ENCODE assay signal across 8 cellular contexts in the genomic region with DNA sequence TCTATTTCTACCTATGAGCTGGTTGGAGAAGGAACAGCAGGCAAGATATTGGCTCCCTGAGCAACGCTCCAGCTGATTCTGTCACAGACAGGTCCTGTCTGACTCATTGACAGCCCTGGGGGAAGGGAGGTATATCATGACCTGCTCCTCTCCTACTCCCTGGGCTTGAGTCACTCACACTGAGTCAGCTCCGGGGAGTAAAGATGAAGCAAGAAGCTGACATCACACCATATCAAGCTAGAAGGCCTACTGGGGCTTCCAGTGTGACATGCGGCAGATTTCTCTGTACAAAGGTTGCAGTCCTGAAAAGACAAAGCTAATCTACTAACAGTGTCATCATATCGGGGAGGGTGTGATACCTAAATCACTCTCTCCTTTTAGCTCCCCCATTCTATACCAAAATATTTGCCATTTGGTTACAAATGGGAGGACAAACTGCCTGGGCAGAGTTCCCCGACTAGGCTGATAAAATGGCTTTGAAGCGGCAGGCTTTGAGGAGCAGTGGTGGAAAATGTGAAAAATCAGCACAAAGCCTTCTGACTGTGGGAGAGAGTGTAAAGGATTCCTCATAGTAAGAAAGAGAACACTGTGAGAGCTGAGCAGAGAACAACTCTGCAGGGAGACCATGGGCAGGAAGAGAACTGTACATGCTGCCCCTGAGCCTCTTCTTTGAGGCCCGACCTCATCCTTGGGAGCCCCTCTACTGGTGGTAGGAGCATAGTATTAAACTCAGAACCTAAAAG. TPM values are rescaled to one million over a fixed set of nuclear protein-coding genes. Genes with fewer than 3 reads are reported as not detected.
DNase-seq lines count a peak whose midpoint lies in the region; ATAC-seq and TF ChIP-seq lines count a peak whose summit lies in the region.

No MANE protein-coding gene starts in this region.

- no peak for TF ChIP-seq CTCF in sigmoid colon (IDR thresholded peaks at IDR 0.05)

- no peaks in the 10 kb centered on the region for H3K9me3 Mint-ChIP-seq in activated naive CD4-positive, alpha-beta T cell treated with anti-CD3 and anti-CD28 coated beads for 36 hours

- H3K36me3 Mint-ChIP-seq in activated naive CD4-positive, alpha-beta T cell treated with anti-CD3 and anti-CD28 coated beads for 36 hours (ENCODE audit: low read depth): peaks cover 15% of the 10 kb centered on the region

- DNase-seq in COLO829 (ENCODE audit: low spot score): peak; percentile 98
- peak; percentile 99 for DNase-seq in RKO (ENCODE audit: low spot score)
- peak; percentile 94 for DNase-seq in activated naive CD4-positive, alpha-beta T cell treated with anti-CD3 and anti-CD28 coated beads for 36 hours
- DNase-seq in head of caudate nucleus: peak; percentile 34 to 97 (median 80)
- peak; percentile 94 for DNase-seq in sigmoid colon
- DNase-seq in aorta: peak; percentile 85 to 86
- no peak for DNase-seq in NCI-H1092 (lab: John Stamatoyannopoulos, UW)

- TF ChIP-seq POLR2A in sigmoid colon (IDR thresholded peaks at IDR 0.05): no peak

- peaks cover 20 to 84% (median 38%) of the 10 kb centered on the region in 4 donors for H3K36me3 ChIP-seq in sigmoid colon
- peaks cover 2 to 16% of the 10 kb centered on the region in 2 donors for H3K36me3 ChIP-seq in aorta (ENCODE audit: control insufficient read depth in 1 of 2, insufficient read depth in 2 of 2, low read length in 1 of 2)

- CTCF ChIA-PET in activated naive CD4-positive, alpha-beta T cell treated with anti-CD3 and anti-CD28 coated beads for 36 hours (lab: Charles Lee): interaction anchor here (0.5 to 6.0 kb wide), 12 partner anchors 11 to 210 kb away, joined by 3 to 68 read pairs (median 4); partner anchors contain the start of genes PI4KB, PSMB4, RFX5 and ZNF687

- H3K4me3 Mint-ChIP-seq in activated naive CD4-positive, alpha-beta T cell treated with anti-CD3 and anti-CD28 coated beads for 36 hours: no peak overlapping the region

- H3K27me3 ChIP-seq in sigmoid colon (no peaks in the 10 kb centered on the region), aorta (ENCODE audit: control insufficient read depth in 1 of 2, insufficient read depth in 2 of 2, low read length in 1 of 2) (no peaks in the 10 kb centered on the region)

- ATAC-seq in aorta (ENCODE audit: low FRiP score) (peak; percentile 92), HG03521 (IDR thresholded peaks at IDR 0.05; ENCODE audit: unreplicated experiment) (no peak)

- WGBS in sigmoid colon, 2 donors: 65 to 69% methylated on average over 7 of the region's 7 CpGs
- WGBS in aorta, 2 donors: 48% methylated on average over 7 of the region's 7 CpGs

- H3K27ac ChIP-seq in sigmoid colon (peak overlapping the region; percentile 68 to 84 (median 79)), aorta (ENCODE audit: low read depth in 1 of 2, low read length in 2 of 2) (peak overlapping the region in 1 of 2 donors; percentile 64)

- no peaks in the 10 kb centered on the region for H3K9me3 ChIP-seq in sigmoid colon
- H3K9me3 ChIP-seq in aorta (ENCODE audit: control insufficient read depth, low read length): no peaks in the 10 kb centered on the region

- H3K4me3 ChIP-seq in sigmoid colon: no peak overlapping the region
- no peak overlapping the region for H3K4me3 ChIP-seq in aorta (ENCODE audit: low read length in 2 of 2)

- peak overlapping the region; percentile 92 for H3K27ac Mint-ChIP-seq in activated naive CD4-positive, alpha-beta T cell treated with anti-CD3 and anti-CD28 coated beads for 36 hours

- H3K27me3 Mint-ChIP-seq in activated naive CD4-positive, alpha-beta T cell treated with anti-CD3 and anti-CD28 coated beads for 36 hours (ENCODE audit: low read depth): no peaks in the 10 kb centered on the region

- H3K4me1 ChIP-seq in sigmoid colon (peaks cover 0 to 66% (median 57%) of the 10 kb centered on the region in 4 donors), aorta (ENCODE audit: control insufficient read depth in 1 of 2, insufficient read depth in 2 of 2, low read length in 2 of 2) (peaks cover 0 to 2% of the 10 kb centered on the region in 2 donors)

- peaks cover 37% of the 10 kb centered on the region for H3K4me1 Mint-ChIP-seq in activated naive CD4-positive, alpha-beta T cell treated with anti-CD3 and anti-CD28 coated beads for 36 hours (ENCODE audit: low read depth)

- intact Hi-C loops in activated naive CD4-positive, alpha-beta T cell treated with anti-CD3 and anti-CD28 coated beads for 36 hours (cut with micrococcal nuclease): loop anchor here (1.0 kb wide), 5 partner anchors 16 to 389 kb away; partner anchors contain the start of genes PI4KB, PSMB4 and RFX5
- intact Hi-C loops in head of caudate nucleus (cut with DNase I): no loop called here
- intact Hi-C loops in sigmoid colon (cut with DNase I): no loop called here
- intact Hi-C loops in aorta (cut with DNase I): loop anchor here in 1 of 2 donors (1.0 kb wide), 1 partner anchor 16 kb away; the partner anchor contains the start of gene PI4KB

- no peak for TF ChIP-seq EP300 in sigmoid colon (IDR thresholded peaks at IDR 0.05)

RNA-seq across cellular contexts. Expression of gene PI4KB, which starts 15.5 kb away (rescaled TPM):
- total RNA-seq in activated naive CD4-positive, alpha-beta T cell treated with anti-CD3 and anti-CD28 coated beads for 36 hours: 10 to 100 TPM; 64.1 to 69.2 TPM
- total RNA-seq in sigmoid colon (10 to 100 TPM; 57.6 to 75.2 (median 62.4) TPM), aorta (10 to 100 TPM; 49.0 to 60.9 TPM)
- polyA plus RNA-seq in sigmoid colon (10 to 100 TPM; 25.2 to 42.0 (median 25.7) TPM), aorta (10 to 100 TPM; 12.9 to 41.4 TPM)

RNA-seq across cellular contexts. Expression of gene ZNF687, which starts 29.7 kb away (rescaled TPM):
- total RNA-seq in activated naive CD4-positive, alpha-beta T cell treated with anti-CD3 and anti-CD28 coated beads for 36 hours: 10 to 100 TPM; 20.9 to 22.0 TPM
- total RNA-seq in sigmoid colon (10 to 100 TPM; 17.6 to 24.2 (median 18.3) TPM), aorta (10 to 100 TPM; 18.4 to 24.0 TPM)
- polyA plus RNA-seq in sigmoid colon (10 to 100 TPM in 2 of 3 donors, 1 to 10 TPM in 1; 6.6 to 16.6 (median 10.4) TPM), aorta (1 to 10 TPM; 7.7 to 9.6 TPM)

RNA-seq across cellular contexts. Expression of gene RFX5, which starts 35.3 kb away (rescaled TPM):
- 10 to 100 TPM; 62.3 to 63.4 TPM for total RNA-seq in activated naive CD4-positive, alpha-beta T cell treated with anti-CD3 and anti-CD28 coated beads for 36 hours
- total RNA-seq in sigmoid colon (10 to 100 TPM; 39.6 to 67.9 (median 56.1) TPM), aorta (10 to 100 TPM; 38.0 to 51.6 TPM)
- polyA plus RNA-seq in sigmoid colon (10 to 100 TPM; 12.0 to 46.6 (median 20.6) TPM), aorta (10 to 100 TPM; 14.3 to 26.3 TPM)

RNA-seq across cellular contexts. Expression of gene PSMD4, which starts 57.2 kb away (rescaled TPM):
- total RNA-seq in activated naive CD4-positive, alpha-beta T cell treated with anti-CD3 and anti-CD28 coated beads for 36 hours: 100 to 1,000 TPM; 167 to 192 TPM
- total RNA-seq in sigmoid colon (100 to 1,000 TPM; 138 to 194 (median 173) TPM), aorta (100 to 1,000 TPM; 115 to 118 TPM)
- polyA plus RNA-seq in sigmoid colon (100 to 1,000 TPM; 111 to 176 (median 111) TPM), aorta (100 to 1,000 TPM; 144 to 162 TPM)
